ENCODE assay signal across 1 cellular context in the genomic region with DNA sequence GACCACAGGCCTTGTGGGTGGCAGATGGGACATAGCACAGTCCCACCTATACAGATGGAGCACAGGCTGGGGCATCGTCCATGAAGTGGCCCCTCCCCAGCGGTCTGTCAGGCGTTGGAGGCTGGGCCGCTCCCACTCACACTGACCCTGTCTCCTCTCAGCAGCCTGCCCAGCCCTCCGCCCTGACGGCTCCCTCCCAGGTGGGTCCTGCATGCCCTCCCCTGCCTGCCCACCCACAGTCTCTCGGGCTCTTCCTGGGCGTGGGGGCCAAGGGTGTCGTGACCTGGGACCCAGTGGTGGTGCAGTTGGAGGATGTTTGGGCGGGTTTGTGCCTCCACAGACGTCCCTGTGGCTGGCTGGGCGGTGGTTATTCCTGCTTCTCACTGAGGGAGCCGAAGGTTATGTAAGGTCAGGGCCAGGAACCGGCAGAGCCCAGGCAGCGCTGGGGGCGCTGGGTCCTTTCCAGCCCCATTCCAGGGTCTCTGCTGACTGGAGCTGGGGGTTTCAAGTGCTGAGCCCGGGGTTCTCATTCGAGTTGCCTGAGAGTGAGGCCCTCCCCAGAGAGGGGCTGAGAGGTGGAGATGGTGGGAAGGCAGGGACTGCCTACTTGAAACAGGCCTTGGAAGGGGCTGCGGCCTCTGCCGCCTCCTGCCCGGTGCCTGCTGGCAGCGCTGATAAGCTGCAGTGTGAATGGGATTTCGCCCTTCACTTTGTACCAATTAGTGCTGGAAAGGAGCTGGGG.
TF ChIP-seq lines count a peak whose summit lies in the region.

No MANE protein-coding gene starts in this region.

TF ChIP-seq in GM23338, 12 proteins besides CTCF, POLR2A, EP300 and RAD21 (continued from another document):
- TF ChIP-seq, protein P1, sequence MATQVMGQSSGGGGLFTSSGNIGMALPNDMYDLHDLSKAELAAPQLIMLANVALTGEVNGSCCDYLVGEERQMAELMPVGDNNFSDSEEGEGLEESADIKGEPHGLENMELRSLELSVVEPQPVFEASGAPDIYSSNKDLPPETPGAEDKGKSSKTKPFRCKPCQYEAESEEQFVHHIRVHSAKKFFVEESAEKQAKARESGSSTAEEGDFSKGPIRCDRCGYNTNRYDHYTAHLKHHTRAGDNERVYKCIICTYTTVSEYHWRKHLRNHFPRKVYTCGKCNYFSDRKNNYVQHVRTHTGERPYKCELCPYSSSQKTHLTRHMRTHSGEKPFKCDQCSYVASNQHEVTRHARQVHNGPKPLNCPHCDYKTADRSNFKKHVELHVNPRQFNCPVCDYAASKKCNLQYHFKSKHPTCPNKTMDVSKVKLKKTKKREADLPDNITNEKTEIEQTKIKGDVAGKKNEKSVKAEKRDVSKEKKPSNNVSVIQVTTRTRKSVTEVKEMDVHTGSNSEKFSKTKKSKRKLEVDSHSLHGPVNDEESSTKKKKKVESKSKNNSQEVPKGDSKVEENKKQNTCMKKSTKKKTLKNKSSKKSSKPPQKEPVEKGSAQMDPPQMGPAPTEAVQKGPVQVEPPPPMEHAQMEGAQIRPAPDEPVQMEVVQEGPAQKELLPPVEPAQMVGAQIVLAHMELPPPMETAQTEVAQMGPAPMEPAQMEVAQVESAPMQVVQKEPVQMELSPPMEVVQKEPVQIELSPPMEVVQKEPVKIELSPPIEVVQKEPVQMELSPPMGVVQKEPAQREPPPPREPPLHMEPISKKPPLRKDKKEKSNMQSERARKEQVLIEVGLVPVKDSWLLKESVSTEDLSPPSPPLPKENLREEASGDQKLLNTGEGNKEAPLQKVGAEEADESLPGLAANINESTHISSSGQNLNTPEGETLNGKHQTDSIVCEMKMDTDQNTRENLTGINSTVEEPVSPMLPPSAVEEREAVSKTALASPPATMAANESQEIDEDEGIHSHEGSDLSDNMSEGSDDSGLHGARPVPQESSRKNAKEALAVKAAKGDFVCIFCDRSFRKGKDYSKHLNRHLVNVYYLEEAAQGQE (IDR thresholded peaks at IDR 0.05; ENCODE audit: unreplicated experiment): no peak
- TF ChIP-seq, protein P2, sequence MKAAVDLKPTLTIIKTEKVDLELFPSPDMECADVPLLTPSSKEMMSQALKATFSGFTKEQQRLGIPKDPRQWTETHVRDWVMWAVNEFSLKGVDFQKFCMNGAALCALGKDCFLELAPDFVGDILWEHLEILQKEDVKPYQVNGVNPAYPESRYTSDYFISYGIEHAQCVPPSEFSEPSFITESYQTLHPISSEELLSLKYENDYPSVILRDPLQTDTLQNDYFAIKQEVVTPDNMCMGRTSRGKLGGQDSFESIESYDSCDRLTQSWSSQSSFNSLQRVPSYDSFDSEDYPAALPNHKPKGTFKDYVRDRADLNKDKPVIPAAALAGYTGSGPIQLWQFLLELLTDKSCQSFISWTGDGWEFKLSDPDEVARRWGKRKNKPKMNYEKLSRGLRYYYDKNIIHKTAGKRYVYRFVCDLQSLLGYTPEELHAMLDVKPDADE (IDR thresholded peaks at IDR 0.05): no peak
- TF ChIP-seq STAT1 (IDR thresholded peaks at IDR 0.05; ENCODE audit: unreplicated experiment): no peak
- TF ChIP-seq ZNF114 (CRISPR knock-in tag; IDR thresholded peaks at IDR 0.05): no peak
TF ChIP-seq in GM23338: peak in this region for 0.
